Comparison of ENCODE assay signal across 23 cellular contexts in genomic region chr2:167761465-167762136, GRCh38.
"Had no signal": no experiment of that assay in that cellular context is flagged by ENCODE, and none has a peak within 500 bp of the region (broad histone marks: within the 10 kb centered on the region; RNA-seq: fewer than 3 reads in every experiment).

No MANE protein-coding gene starts in this region.

- ATAC-seq: activated CD8-positive, alpha-beta T cell treated with anti-CD3 and anti-CD28 coated beads, Interleukin-2, amount 10 ng/mL, durations not matched to agents 7 days and 5 days; esophagus mucosa; naive thymus-derived CD4-positive, alpha-beta T cell had no signal

- H3K9me3 Mint-ChIP-seq: activated naive CD4-positive, alpha-beta T cell treated with anti-CD3 and anti-CD28 coated beads, Interleukin-2, amount 50 U/mL, for 24 hours; activated T-helper 1 cell treated with anti-CD3 and anti-CD28 coated beads, Interleukin-12 subunit alpha, Interleukin-12 subunit beta, Interleukin-2, Interleukin-4 antibody, amounts not matched to agents 30 ng/mL and 10 ng/mL and 1 ng/mL, durations not matched to agents 14 hours and 24 hours and 36 hours; neural crest cell; stimulated activated naive CD8-positive, alpha-beta T cell treated with anti-CD3 and anti-CD28 coated beads, Interleukin-15, Interleukin-2, amounts not matched to agents 100 ng/mL and 50 ng/mL, for 24 hours had no signal

- H3K4me3 Mint-ChIP-seq: activated CD8-positive, alpha-beta T cell treated with anti-CD3 and anti-CD28 coated beads, Interleukin-2, amount 10 ng/mL, durations not matched to agents 7 days and 5 days; activated naive CD4-positive, alpha-beta T cell treated with anti-CD3 and anti-CD28 coated beads, Interleukin-2, amount 50 U/mL, for 24 hours; activated T-helper 1 cell treated with anti-CD3 and anti-CD28 coated beads, Interleukin-12 subunit alpha, Interleukin-12 subunit beta, Interleukin-2, Interleukin-4 antibody, amounts not matched to agents 30 ng/mL and 10 ng/mL and 1 ng/mL, durations not matched to agents 14 hours and 24 hours and 36 hours; naive thymus-derived CD4-positive, alpha-beta T cell; neural crest cell; stimulated activated naive CD8-positive, alpha-beta T cell treated with anti-CD3 and anti-CD28 coated beads, Interleukin-15, Interleukin-2, amounts not matched to agents 100 ng/mL and 50 ng/mL, for 24 hours had no signal

- H3K27ac Mint-ChIP-seq: activated CD8-positive, alpha-beta T cell treated with anti-CD3 and anti-CD28 coated beads, Interleukin-2, amount 10 ng/mL, durations not matched to agents 7 days and 5 days; activated naive CD4-positive, alpha-beta T cell treated with anti-CD3 and anti-CD28 coated beads, Interleukin-2, amount 50 U/mL, for 24 hours; activated T-helper 1 cell treated with anti-CD3 and anti-CD28 coated beads, Interleukin-12 subunit alpha, Interleukin-12 subunit beta, Interleukin-2, Interleukin-4 antibody, amounts not matched to agents 30 ng/mL and 10 ng/mL and 1 ng/mL, durations not matched to agents 14 hours and 24 hours and 36 hours; naive thymus-derived CD4-positive, alpha-beta T cell; stimulated activated naive CD8-positive, alpha-beta T cell treated with anti-CD3 and anti-CD28 coated beads, Interleukin-15, Interleukin-2, amounts not matched to agents 100 ng/mL and 50 ng/mL, for 24 hours had no signal

- H3K4me1 Mint-ChIP-seq: activated naive CD4-positive, alpha-beta T cell treated with anti-CD3 and anti-CD28 coated beads, Interleukin-2, amount 50 U/mL, for 24 hours; naive thymus-derived CD4-positive, alpha-beta T cell had no signal

- H3K4me1 ChIP-seq: thyroid gland had no signal

- H3K27me3 Mint-ChIP-seq: activated naive CD4-positive, alpha-beta T cell treated with anti-CD3 and anti-CD28 coated beads, Interleukin-2, amount 50 U/mL, for 24 hours; stimulated activated naive CD8-positive, alpha-beta T cell treated with anti-CD3 and anti-CD28 coated beads, Interleukin-15, Interleukin-2, amounts not matched to agents 100 ng/mL and 50 ng/mL, for 24 hours had no signal

- H3K27me3 ChIP-seq: brain microvascular endothelial cell, thyroid gland had no signal

- H3K4me3 ChIP-seq: thyroid gland had no signal

- H3K27ac ChIP-seq: brain microvascular endothelial cell, thyroid gland, WERI-Rb-1 had no signal

- H3K9me3 ChIP-seq: thyroid gland had no signal

- H3K36me3 ChIP-seq: brain microvascular endothelial cell, thyroid gland, WERI-Rb-1 had no signal

- H3K36me3 Mint-ChIP-seq: activated naive CD4-positive, alpha-beta T cell treated with anti-CD3 and anti-CD28 coated beads, Interleukin-2, amount 50 U/mL, for 24 hours; naive thymus-derived CD4-positive, alpha-beta T cell had no signal

- DNase-seq: activated CD4-positive, alpha-beta T cell treated with anti-CD3 and anti-CD28 coated beads for 1 hour; activated CD4-positive, alpha-beta T cell treated with anti-CD3 and anti-CD28 coated beads, Interleukin-2, amount 50 U/mL, for 1 hour; activated CD8-positive, alpha-beta T cell treated with anti-CD3 and anti-CD28 coated beads, Interleukin-2, amount 10 ng/mL, durations not matched to agents 7 days and 5 days; activated gamma-delta T cell treated with Interleukin-2 at 50 U/mL for 16 hours; anterior cingulate cortex; brain microvascular endothelial cell; central memory CD4-positive, alpha-beta T cell; effector memory CD4-positive, alpha-beta T cell; foreskin melanocyte; hippocampal formation; mesenchymal stem cell; naive thymus-derived CD4-positive, alpha-beta T cell; occipital lobe; stimulated activated CD4-positive, alpha-beta T cell treated with anti-CD3 and anti-CD28 coated beads, Interleukin-12 subunit alpha, Interleukin-12 subunit beta, amount 100 ng/mL, for 4 hours; substantia nigra; T-helper 1 cell; thyroid gland; WERI-Rb-1 had no signal
